19 cellular contexts compared by ENCODE assay signal in genomic region chr3:69460034-69460433, GRCh38.
DNase-seq lines count a peak whose midpoint lies in the region; ATAC-seq and TF ChIP-seq lines count a peak whose summit lies in the region.
"Had no signal": no experiment of that assay in that cellular context is flagged by ENCODE, and none has a peak within 500 bp of the region (broad histone marks: within the 10 kb centered on the region; RNA-seq: fewer than 3 reads in every experiment).

No MANE protein-coding gene starts in this region.

- DNase-seq in M059J (ENCODE audit: low read depth) (peak; percentile 9), inferior parietal cortex (ENCODE audit: extremely low spot score) (peak; percentile 43), putamen (ENCODE audit: low spot score) (peak; percentile 56)
- DNase-seq in activated naive CD4-positive, alpha-beta T cell treated with anti-CD3 and anti-CD28 coated beads, Interleukin-2, amount 50 U/mL, for 16 hours = no peak
- DNase-seq: Calu3; CD8-positive, alpha-beta T cell; HCEC 1CT; NCI-H1105; NCI-H1694; NCI-H2227 treated with DMSO at 0.1 percent for 48 hours; NCI-H510A treated with DMSO at 0.1 percent for 48 hours; NCI-H774; RPMI8226; SIG-M5 had no signal

- peak; percentile 45; the same call in 1 of the 3 replicates for ATAC-seq in SK-N-SH treated with all-trans-retinoic acid at 6 μM for 48 hours
- ATAC-seq in HG02610 (IDR thresholded peaks at IDR 0.05; ENCODE audit: unreplicated experiment) = no peak
- ATAC-seq in HG03175 (IDR thresholded peaks at IDR 0.05; ENCODE audit: unreplicated experiment) = no peak
- ATAC-seq: A549; CD8-positive, alpha-beta T cell; GM23338 had no signal

TF ChIP-seq in SK-N-SH treated with all-trans-retinoic acid at 6 μM for 48 hours, 23 proteins besides CTCF, POLR2A, EP300 and RAD21:
- TF ChIP-seq TCF4 (CRISPR knock-in tag; IDR thresholded peaks at IDR 0.05; ENCODE audit: borderline replicate concordance) (peak; percentile 61), POU6F1 (CRISPR knock-in tag; IDR thresholded peaks at IDR 0.05; ENCODE audit: borderline replicate concordance, low read depth) (no peak), TSHZ2 (CRISPR knock-in tag; IDR thresholded peaks at IDR 0.05) (peak; percentile 69; the same call in 1 of the 2 replicates)
